In the genomic region with DNA sequence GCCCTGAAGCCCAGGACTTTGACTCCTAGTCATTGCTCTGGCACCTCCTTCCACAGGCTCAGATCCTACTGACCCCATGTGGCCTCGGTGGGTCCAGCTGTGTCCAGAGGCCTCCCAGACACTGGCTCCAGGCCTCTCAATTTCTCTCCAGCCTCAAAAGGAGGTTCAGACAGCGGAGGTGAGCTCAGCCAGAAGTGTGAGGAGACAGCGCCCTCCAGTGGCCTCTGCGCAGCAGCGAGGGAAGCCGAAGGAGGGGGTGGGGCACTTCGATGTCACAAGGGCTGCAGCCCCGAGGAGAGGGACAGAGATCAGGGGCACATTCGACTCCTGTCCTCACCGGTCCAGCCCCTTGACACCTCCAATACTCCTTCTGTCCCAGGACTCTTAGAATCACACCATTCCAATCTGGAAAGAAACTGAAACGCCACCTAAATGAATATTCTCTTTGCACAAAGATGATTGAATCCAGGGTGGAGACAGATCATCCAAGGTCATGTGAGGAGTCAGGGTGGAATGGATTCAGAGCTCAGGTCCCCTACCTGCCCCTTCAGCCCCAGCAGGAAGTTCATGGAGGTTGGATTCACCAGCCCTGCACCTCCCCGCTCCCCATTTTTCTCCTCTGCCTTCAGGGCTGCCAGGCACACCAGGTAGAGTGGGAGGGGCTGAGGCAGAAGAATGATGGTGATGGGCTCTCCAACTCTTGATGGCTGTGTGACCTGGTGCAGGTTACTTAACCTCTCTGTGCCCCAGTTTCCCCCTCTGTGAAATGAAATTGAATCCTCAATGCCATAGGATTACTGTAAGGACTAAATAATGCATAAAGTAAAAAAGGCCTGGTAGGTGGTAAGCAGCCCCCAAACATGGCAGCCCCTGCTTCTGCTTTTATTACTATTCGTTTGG, we compare ENCODE assay signal across 8 cellular contexts. TPM values are rescaled to one million over a fixed set of nuclear protein-coding genes. Genes with fewer than 3 reads are reported as not detected.
A peak's percentile ranks its signal among the peaks of the same experiment; 100 is the strongest.
DNase-seq lines count a peak whose midpoint lies in the region; ATAC-seq and TF ChIP-seq lines count a peak whose summit lies in the region.

No MANE protein-coding gene starts in this region.

- H3K36me3 ChIP-seq in OCI-LY3 (replicated peaks; ENCODE audit: low read depth, low read length): no peaks in the 10 kb centered on the region

- H3K4me2 ChIP-seq in OCI-LY3 (ENCODE audit: low read length): peak overlapping the region; percentile 71

- no peaks in the 10 kb centered on the region for H3K79me2 ChIP-seq in OCI-LY3 (ENCODE audit: low read length)

- POLR2A ChIA-PET in naive thymus-derived CD8-positive, alpha-beta T cell (lab: Charles Lee): no interaction called here

- DNase-seq in Caki2 (ENCODE audit: low read depth): peak; percentile 78
- DNase-seq in activated CD8-positive, alpha-beta memory T cell treated with anti-CD3 and anti-CD28 coated beads, Interleukin-2, amount 50 U/mL, for 4 hours: peak; percentile 70
- DNase-seq in naive thymus-derived CD8-positive, alpha-beta T cell: peak; percentile 57 to 85 (median 75)
- DNase-seq in stimulated activated CD8-positive, alpha-beta memory T cell treated with anti-CD3 and anti-CD28 coated beads, Interleukin-7, amount 100 ng/mL, for 48 hours (ENCODE audit: extremely low read depth in 1 of 2, low read depth in 1 of 2): peak; percentile 44 to 55

- H3K9ac ChIP-seq in OCI-LY3 (ENCODE audit: low read length): no peak overlapping the region

- peaks cover 4 to 16% (median 8%) of the 10 kb centered on the region in 4 donors for H3K4me1 Mint-ChIP-seq in naive thymus-derived CD8-positive, alpha-beta T cell

- 0 out of 2 replicates have a peak overlapping the region, but pooled peaks have one; percentile 13 for H2AFZ ChIP-seq in OCI-LY3 (ENCODE audit: low read depth, low read length)

- no peaks in the 10 kb centered on the region for H3K9me3 ChIP-seq in OCI-LY3 (ENCODE audit: insufficient read depth, low read length)

- peaks cover 9% of the 10 kb centered on the region for H3K4me1 ChIP-seq in OCI-LY3 (ENCODE audit: low read length)

- H3K36me3 Mint-ChIP-seq in naive thymus-derived CD8-positive, alpha-beta T cell: no peaks in the 10 kb centered on the region

- ATAC-seq in esophagus mucosa (peak; percentile 65), GM19023 (IDR thresholded peaks at IDR 0.05; ENCODE audit: unreplicated experiment) (no peak)
- peak; percentile 93 to 95 for ATAC-seq in naive thymus-derived CD8-positive, alpha-beta T cell

- H3K4me3 ChIP-seq in OCI-LY3 (ENCODE audit: low read length): 0 out of 2 replicates have a peak overlapping the region, but pooled peaks have one; percentile 37

- no peak for TF ChIP-seq EP300 in Ishikawa (IDR thresholded peaks at IDR 0.05; ENCODE audit: borderline replicate concordance)

- H3K9me3 Mint-ChIP-seq in naive thymus-derived CD8-positive, alpha-beta T cell: no peaks in the 10 kb centered on the region

- peak overlapping the region in 1 of 10 donors; percentile 87 for H3K27ac Mint-ChIP-seq in naive thymus-derived CD8-positive, alpha-beta T cell

- peaks cover 18% of the 10 kb centered on the region for H3K27me3 ChIP-seq in OCI-LY3 (ENCODE audit: low read depth, low read length)

- in situ Hi-C loops in Caki2 (cut with HindIII; ENCODE audit: low pct_unique_long_range_greater_than_20kb, low sequenced_read_pairs): no loop called here

- peak; percentile 99 for TF ChIP-seq RAD21 in Ishikawa (IDR thresholded peaks at IDR 0.05; ENCODE audit: low read depth)

- peaks cover 26 to 84% (median 43%) of the 10 kb centered on the region in 5 donors for H3K27me3 Mint-ChIP-seq in naive thymus-derived CD8-positive, alpha-beta T cell

- peak overlapping the region in 1 of 10 donors; percentile 22 for H3K4me3 Mint-ChIP-seq in naive thymus-derived CD8-positive, alpha-beta T cell

- no peaks in the 10 kb centered on the region for H4K20me1 ChIP-seq in OCI-LY3 (ENCODE audit: insufficient read depth, low read length)

- no peak overlapping the region for H3K27ac ChIP-seq in OCI-LY3 (ENCODE audit: low read length)

- peak; percentile 84 for TF ChIP-seq CTCF in OCI-LY3 (IDR thresholded peaks at IDR 0.05; ENCODE audit: low read depth, low read length)

TF ChIP-seq in Ishikawa, 13 proteins besides CTCF, POLR2A, EP300 and RAD21:
- TF ChIP-seq, protein P1, sequence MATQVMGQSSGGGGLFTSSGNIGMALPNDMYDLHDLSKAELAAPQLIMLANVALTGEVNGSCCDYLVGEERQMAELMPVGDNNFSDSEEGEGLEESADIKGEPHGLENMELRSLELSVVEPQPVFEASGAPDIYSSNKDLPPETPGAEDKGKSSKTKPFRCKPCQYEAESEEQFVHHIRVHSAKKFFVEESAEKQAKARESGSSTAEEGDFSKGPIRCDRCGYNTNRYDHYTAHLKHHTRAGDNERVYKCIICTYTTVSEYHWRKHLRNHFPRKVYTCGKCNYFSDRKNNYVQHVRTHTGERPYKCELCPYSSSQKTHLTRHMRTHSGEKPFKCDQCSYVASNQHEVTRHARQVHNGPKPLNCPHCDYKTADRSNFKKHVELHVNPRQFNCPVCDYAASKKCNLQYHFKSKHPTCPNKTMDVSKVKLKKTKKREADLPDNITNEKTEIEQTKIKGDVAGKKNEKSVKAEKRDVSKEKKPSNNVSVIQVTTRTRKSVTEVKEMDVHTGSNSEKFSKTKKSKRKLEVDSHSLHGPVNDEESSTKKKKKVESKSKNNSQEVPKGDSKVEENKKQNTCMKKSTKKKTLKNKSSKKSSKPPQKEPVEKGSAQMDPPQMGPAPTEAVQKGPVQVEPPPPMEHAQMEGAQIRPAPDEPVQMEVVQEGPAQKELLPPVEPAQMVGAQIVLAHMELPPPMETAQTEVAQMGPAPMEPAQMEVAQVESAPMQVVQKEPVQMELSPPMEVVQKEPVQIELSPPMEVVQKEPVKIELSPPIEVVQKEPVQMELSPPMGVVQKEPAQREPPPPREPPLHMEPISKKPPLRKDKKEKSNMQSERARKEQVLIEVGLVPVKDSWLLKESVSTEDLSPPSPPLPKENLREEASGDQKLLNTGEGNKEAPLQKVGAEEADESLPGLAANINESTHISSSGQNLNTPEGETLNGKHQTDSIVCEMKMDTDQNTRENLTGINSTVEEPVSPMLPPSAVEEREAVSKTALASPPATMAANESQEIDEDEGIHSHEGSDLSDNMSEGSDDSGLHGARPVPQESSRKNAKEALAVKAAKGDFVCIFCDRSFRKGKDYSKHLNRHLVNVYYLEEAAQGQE (IDR thresholded peaks at IDR 0.05; ENCODE audit: low read depth): no peak
- TF ChIP-seq CEBPB (IDR thresholded peaks at IDR 0.05): peak; percentile 38; the same call in 1 of the 2 replicates

RNA-seq across cellular contexts. Expression of a gene that starts 34.8 kb away (rescaled TPM):
- 5.7 and 6.7 TPM in 2 replicates for total RNA-seq in Caki2 (2014; rRNA removed; shearing (Covaris generic); ENCODE audit: low replicate concordance)
- total RNA-seq in esophagus mucosa: 6.4 TPM
- 10 to 100 TPM; 66.6 to 67.2 TPM for total RNA-seq in naive thymus-derived CD8-positive, alpha-beta T cell
- 1 to 10 TPM; 1.4 to 4.8 (median 1.9) TPM for polyA plus RNA-seq in naive thymus-derived CD8-positive, alpha-beta T cell
